In genomic region chr18:41009926-41010325, GRCh38 we compare ENCODE assay signal across 19 cellular contexts.
DNase-seq lines count a peak whose midpoint lies in the region; ATAC-seq, FAIRE-seq and TF ChIP-seq lines count a peak whose summit lies in the region.
"Had no signal": no experiment of that assay in that cellular context is flagged by ENCODE, and none has a peak within 500 bp of the region (broad histone marks: within the 10 kb centered on the region; RNA-seq: fewer than 3 reads in every experiment).

No MANE protein-coding gene starts in this region.

- no peaks in the 10 kb centered on the region for H3K4me1 Mint-ChIP-seq in T-helper 17 cell

- no peak overlapping the region for H3K27ac Mint-ChIP-seq in T-helper 17 cell
- H3K27ac Mint-ChIP-seq: CD4-positive, alpha-beta T cell; HFFc6 had no signal

- H3K4me1 ChIP-seq in MM.1S (ENCODE audit: low read length) (peaks cover 11% of the 10 kb centered on the region), GM12878 (ENCODE audit: control insufficient read depth, insufficient read depth, low read length) (no peaks in the 10 kb centered on the region; the same call in 1 of the 2 replicates)
- H3K4me1 ChIP-seq: A549, Caco-2 had no signal

- SMC1A ChIA-PET in GM12878 (lab: Charles Lee; ENCODE audit: uncharacterized antibody, unreplicated experiment) = interaction anchor here (1.0 to 3.8 kb wide), 4 partner anchors 8 to 72 kb away, joined by 3 to 19 read pairs (median 4); no protein-coding TSS in a partner anchor

- TF ChIP-seq RAD21 in GM12878 (IDR thresholded peaks at IDR 0.05; ENCODE audit: insufficient read depth, low read depth, low read length) = no peak

- DNase-seq in MM.1S (peak; percentile 80), GM12878 (ENCODE audit: low read depth, low spot score) (peak; percentile 33), T-helper 17 cell (no peak), NCI-H1694 (lab: John Stamatoyannopoulos, UW) (no peak), GM10266 (ENCODE audit: extremely low spot score) (no peak)
- DNase-seq: AML-193; Caco-2; CD4-positive, alpha-beta T cell; GOT3; H7; HFFc6; KG1 had no signal

- in situ Hi-C loops in GM12878 (cut with MboI) = no loop called here

- TF ChIP-seq POLR2A in GM12878 (IDR thresholded peaks at IDR 0.05; ENCODE audit: low read depth, low read length) = no peak

- H2AFZ ChIP-seq in MM.1S (ENCODE audit: low read length) = no peak overlapping the region
- no peak overlapping the region for H2AFZ ChIP-seq in GM12878 (ENCODE audit: control insufficient read depth, low read depth, low read length)

- H3K27me3 Mint-ChIP-seq in T-helper 17 cell = no peaks in the 10 kb centered on the region
- H3K27me3 Mint-ChIP-seq: CD4-positive, alpha-beta T cell had no signal

- H3K36me3 Mint-ChIP-seq in T-helper 17 cell (ENCODE audit: low read depth) = no peaks in the 10 kb centered on the region

- H3K79me2 ChIP-seq in MM.1S (ENCODE audit: low read length) (no peaks in the 10 kb centered on the region), GM12878 (ENCODE audit: control insufficient read depth, insufficient read depth, low read length) (no peaks in the 10 kb centered on the region)

- no peaks in the 10 kb centered on the region for H3K9me3 ChIP-seq in MM.1S (replicated peaks; ENCODE audit: insufficient read depth, low read length)
- H3K9me3 ChIP-seq in GM12878 (replicated peaks; ENCODE audit: control insufficient read depth, insufficient read depth, low read length) = no peaks in the 10 kb centered on the region
- no peaks in the 10 kb centered on the region for H3K9me3 ChIP-seq in T-helper 17 cell (ENCODE audit: control insufficient read depth, low read length, poor library complexity, severe bottlenecking)
- H3K9me3 ChIP-seq: A549, Caco-2 had no signal

- CTCF ChIA-PET in GM12878 (lab: Yijun Ruan, JAX) = interaction anchor here (1.2 kb wide), 1 partner anchor 10 kb away, joined by 3 read pairs; no protein-coding TSS in a partner anchor

- TF ChIP-seq CTCF in MM.1S (IDR thresholded peaks at IDR 0.05; ENCODE audit: low read length) = no peak
- no peak for TF ChIP-seq CTCF in GM12878 (IDR thresholded peaks at IDR 0.05 in 2 of 3, conservative IDR thresholded peaks at IDR 0.05 in 1 of 3; ENCODE audit: control insufficient read depth in 2 of 3, extremely low read depth in 1 of 3, insufficient read depth in 1 of 3, low read depth in 3 of 3, low read length in 3 of 3)
- TF ChIP-seq CTCF in GM10266 (IDR thresholded peaks at IDR 0.05; ENCODE audit: control insufficient read depth, insufficient read depth, low read depth, missing control alignments) = no peak

- H3K27ac ChIP-seq in MM.1S (ENCODE audit: low read length) = peak overlapping the region; percentile 42; the same call in 1 of the 2 replicates
- H3K27ac ChIP-seq in GM12878 (ENCODE audit: control insufficient read depth, insufficient read depth) = no peak overlapping the region
- H3K27ac ChIP-seq: 22Rv1, A549, C4-2B had no signal

- ATAC-seq in GM18498 (IDR thresholded peaks at IDR 0.05; ENCODE audit: unreplicated experiment) (peak; percentile 45), GM21717 (IDR thresholded peaks at IDR 0.05; ENCODE audit: unreplicated experiment) (peak; percentile 82), GM12878 (peak; percentile 96), T-helper 17 cell (no peak)
- ATAC-seq: A549, HCT116 had no signal

- WGBS in GM12878 (ENCODE audit: insufficient coverage, insufficient replicate concordance, low lambda C conversion rate, missing lambda C conversion rate) = 25% methylated on average over 6 of the region's 6 CpGs

- no peak for FAIRE-seq in GM12878 (lab: Jason Lieb, UNC)
- FAIRE-seq: A549, G401.6 had no signal

- intact Hi-C loops in GM12878 (cut with micrococcal nuclease; ENCODE audit: unreplicated experiment) = no loop called here

- peak in 1 of 2 experiments; percentile 53; a peak in 1 of 4 replicates for TF ChIP-seq EP300 in GM12878 (IDR thresholded peaks at IDR 0.05; ENCODE audit: borderline replicate concordance in 1 of 2, control insufficient read depth in 1 of 2, low read depth in 2 of 2, low read length in 2 of 2)

- peak overlapping the region; percentile 45; the same call in 1 of the 2 replicates for H3K4me2 ChIP-seq in MM.1S (ENCODE audit: low read depth, low read length)
- no peak overlapping the region for H3K4me2 ChIP-seq in GM12878 (ENCODE audit: control insufficient read depth, insufficient read depth)
- H3K4me2 ChIP-seq: A549 had no signal

- H3K36me3 ChIP-seq in MM.1S (replicated peaks; ENCODE audit: insufficient read depth, low read length) (no peaks in the 10 kb centered on the region), GM12878 (ENCODE audit: control insufficient read depth in 2 of 2, insufficient read depth in 2 of 2, low read length in 1 of 2) (no peaks in the 10 kb centered on the region)

- BruUV-seq in GM12878 (replicated peaks; lab: Mats Ljungman, UMichigan) = no TSS peak

- H3K4me3 Mint-ChIP-seq in T-helper 17 cell = no peak overlapping the region
- H3K4me3 Mint-ChIP-seq: CD4-positive, alpha-beta T cell; HFFc6 had no signal

- H4K20me1 ChIP-seq in MM.1S (ENCODE audit: insufficient read depth, low read length) (no peaks in the 10 kb centered on the region), GM12878 (ENCODE audit: control insufficient read depth, insufficient read depth) (no peaks in the 10 kb centered on the region)

- POLR2A ChIA-PET in GM12878 (lab: Charles Lee) = interaction anchor here (0.5 kb wide), 1 partner anchor 173 kb away, joined by 4 read pairs; no protein-coding TSS in a partner anchor

- H3K27me3 ChIP-seq in MM.1S (replicated peaks; ENCODE audit: insufficient read depth, low read length) (no peaks in the 10 kb centered on the region), GM12878 (replicated peaks in 1 of 2; ENCODE audit: control insufficient read depth in 2 of 2, insufficient read depth in 2 of 2, low read length in 1 of 2) (no peaks in the 10 kb centered on the region)

- no peaks in the 10 kb centered on the region for H3K9me2 ChIP-seq in MM.1S (replicated peaks; ENCODE audit: insufficient read depth, low read length)

- no peak overlapping the region for H3K9ac ChIP-seq in MM.1S (ENCODE audit: low read length)
- H3K9ac ChIP-seq in GM12878 (ENCODE audit: control insufficient read depth, insufficient read depth, low read length) = no peak overlapping the region

- H3K4me3 ChIP-seq in MM.1S (ENCODE audit: low read length) (no peak overlapping the region; the same call in 1 of the 2 replicates), GM12878 (no peak overlapping the region)
- H3K4me3 ChIP-seq: A549 had no signal

- 0 out of 2 replicates have a peak, but pooled peaks cover 3% of the 10 kb centered on the region for H3F3A ChIP-seq in MM.1S (ENCODE audit: insufficient read depth, low read length)

- RAD21 ChIA-PET in GM12878 (lab: Charles Lee; ENCODE audit: unreplicated experiment) = no interaction called here

TF ChIP-seq in GM12878, 131 proteins besides CTCF, POLR2A, EP300 and RAD21 (continues in another document):
- TF ChIP-seq RELB (IDR thresholded peaks at IDR 0.05; ENCODE audit: low read depth) (peak; percentile 89), KDM1A (IDR thresholded peaks at IDR 0.05; ENCODE audit: borderline replicate concordance) (no peak), ZNF217 (IDR thresholded peaks at IDR 0.05) (peak; percentile 38; the same call in 1 of the 2 replicates), MLLT1 (IDR thresholded peaks at IDR 0.05) (peak; percentile 80), SIX5 (IDR thresholded peaks at IDR 0.05; ENCODE audit: low read depth, low read length, severe bottlenecking) (no peak), SMC3 (IDR thresholded peaks at IDR 0.05; ENCODE audit: borderline replicate concordance, low read length) (no peak), BHLHE40 (IDR thresholded peaks at IDR 0.05; ENCODE audit: borderline replicate concordance in 1 of 2, low read depth in 2 of 2, low read length in 1 of 2) (peak in 1 of 2 experiments; percentile 77; a peak in 2 of 4 replicates)

Comparison
In these comparisons a context has a peak if more than half of its experiments do, and no peak if none do; other contexts are left out.
1. DNase-seq: peak in MM.1S (single experiment) and GM12878 (single experiment); none in T-helper 17 cell (0 of 3), NCI-H1694 (single experiment) and GM10266 (single experiment).